Comparison of ENCODE assay signal across 17 cellular contexts in genomic region chr14:74658535-74659130, GRCh38. TPM values are rescaled to one million over a fixed set of nuclear protein-coding genes. Genes with fewer than 3 reads are reported as not detected.
DNase-seq lines count a peak whose midpoint lies in the region; ATAC-seq and TF ChIP-seq lines count a peak whose summit lies in the region.
"Had no signal": no experiment of that assay in that cellular context is flagged by ENCODE, and none has a peak within 500 bp of the region (broad histone marks: within the 10 kb centered on the region; RNA-seq: fewer than 3 reads in every experiment).

No MANE protein-coding gene starts in this region.

- H3K9me3 ChIP-seq in neural progenitor cell (ENCODE audit: low read depth), result no peaks in the 10 kb centered on the region
- H3K9me3 ChIP-seq: HAP-1 had no signal

- DNase-seq in HFFc6, result peak; percentile 74
- DNase-seq in astrocyte of the spinal cord (ENCODE audit: low read depth, low spot score), result peak; percentile 48
- DNase-seq in foreskin keratinocyte, result no peak
- DNase-seq in neural progenitor cell (ENCODE audit: low spot score), result no peak
- DNase-seq in DMS153 (lab: John Stamatoyannopoulos, UW), result no peak
- DNase-seq in RPMI8226, result no peak
- DNase-seq: activated CD4-positive, alpha-beta T cell treated with anti-CD3 and anti-CD28 coated beads, Interleukin-2, amount 10 ng/mL, durations not matched to agents 7 days and 5 days; activated naive CD4-positive, alpha-beta T cell treated with anti-CD3 and anti-CD28 coated beads, Interleukin-2, amount 10 ng/mL, durations not matched to agents 7 days and 5 days; DMS53; effector CD4-positive, alpha-beta T cell; foreskin melanocyte; KG1; NCI-H1092; small intestine had no signal

- H3K36me3 Mint-ChIP-seq in HFFc6 (ENCODE audit: low read depth), result peaks cover 72% of the 10 kb centered on the region
- H3K36me3 Mint-ChIP-seq in neural progenitor cell, result peaks cover 6% of the 10 kb centered on the region

- ATAC-seq in foreskin keratinocyte, result no peak
- no peak for ATAC-seq in GM21390 (IDR thresholded peaks at IDR 0.05; ENCODE audit: unreplicated experiment)

- peaks cover 82% of the 10 kb centered on the region for H3K4me1 Mint-ChIP-seq in HFFc6 (ENCODE audit: low read depth)
- H3K4me1 Mint-ChIP-seq in neural progenitor cell, result no peaks in the 10 kb centered on the region
- H3K4me1 Mint-ChIP-seq: activated CD4-positive, alpha-beta T cell treated with anti-CD3 and anti-CD28 coated beads, Interleukin-2, amount 10 ng/mL, durations not matched to agents 7 days and 5 days; activated naive CD4-positive, alpha-beta T cell treated with anti-CD3 and anti-CD28 coated beads, Interleukin-2, amount 10 ng/mL, durations not matched to agents 7 days and 5 days had no signal

- no peak overlapping the region for H3K4me2 ChIP-seq in neural progenitor cell

- peak overlapping the region; percentile 46 for H3K4me3 Mint-ChIP-seq in HFFc6
- no peak overlapping the region for H3K4me3 Mint-ChIP-seq in neural progenitor cell
- H3K4me3 Mint-ChIP-seq: activated CD4-positive, alpha-beta T cell treated with anti-CD3 and anti-CD28 coated beads, Interleukin-2, amount 10 ng/mL, durations not matched to agents 7 days and 5 days; activated naive CD4-positive, alpha-beta T cell treated with anti-CD3 and anti-CD28 coated beads, Interleukin-2, amount 10 ng/mL, durations not matched to agents 7 days and 5 days; CD14-positive monocyte had no signal

- H3K27ac ChIP-seq in foreskin keratinocyte (peak overlapping the region; percentile 12), neural progenitor cell (no peak overlapping the region)

- H3K9me3 Mint-ChIP-seq in HFFc6 (peaks cover 5% of the 10 kb centered on the region; the same call in 1 of the 2 replicates), neural progenitor cell (no peaks in the 10 kb centered on the region)
- H3K9me3 Mint-ChIP-seq: activated CD4-positive, alpha-beta T cell treated with anti-CD3 and anti-CD28 coated beads, Interleukin-2, amount 10 ng/mL, durations not matched to agents 7 days and 5 days; activated naive CD4-positive, alpha-beta T cell treated with anti-CD3 and anti-CD28 coated beads, Interleukin-2, amount 10 ng/mL, durations not matched to agents 7 days and 5 days; CD14-positive monocyte had no signal

- in situ Hi-C loops in astrocyte of the spinal cord (cut with HindIII; ENCODE audit: low sequenced_read_pairs), result no loop called here

- no peak overlapping the region for H2AFZ ChIP-seq in neural progenitor cell (replicated peaks)

- H3K4me3 ChIP-seq in astrocyte of the spinal cord (ENCODE audit: low read depth, low read length) (no peak overlapping the region), neural progenitor cell (no peak overlapping the region)
- H3K4me3 ChIP-seq: HAP-1 had no signal

- no peaks in the 10 kb centered on the region for H4K20me1 ChIP-seq in neural progenitor cell (ENCODE audit: low read depth)

- H3F3A ChIP-seq in neural progenitor cell (ENCODE audit: low read depth), result no peaks in the 10 kb centered on the region

- H3K36me3 ChIP-seq in neural progenitor cell, result no peaks in the 10 kb centered on the region

- H3K27me3 Mint-ChIP-seq in HFFc6 (ENCODE audit: insufficient read depth) (peaks cover 2% of the 10 kb centered on the region), neural progenitor cell (ENCODE audit: insufficient read depth, low read depth) (peaks cover 3% of the 10 kb centered on the region)
- H3K27me3 Mint-ChIP-seq: activated CD4-positive, alpha-beta T cell treated with anti-CD3 and anti-CD28 coated beads, Interleukin-2, amount 10 ng/mL, durations not matched to agents 7 days and 5 days; activated naive CD4-positive, alpha-beta T cell treated with anti-CD3 and anti-CD28 coated beads, Interleukin-2, amount 10 ng/mL, durations not matched to agents 7 days and 5 days had no signal

- H3K9ac ChIP-seq in neural progenitor cell, result no peak overlapping the region

- H3K27me3 ChIP-seq in foreskin keratinocyte (no peaks in the 10 kb centered on the region), neural progenitor cell (no peaks in the 10 kb centered on the region)

- H3K79me2 ChIP-seq in neural progenitor cell (ENCODE audit: low read depth), result no peaks in the 10 kb centered on the region

- peak overlapping the region; percentile 88 for H3K27ac Mint-ChIP-seq in HFFc6
- H3K27ac Mint-ChIP-seq in neural progenitor cell, result no peak overlapping the region
- H3K27ac Mint-ChIP-seq: activated CD4-positive, alpha-beta T cell treated with anti-CD3 and anti-CD28 coated beads, Interleukin-2, amount 10 ng/mL, durations not matched to agents 7 days and 5 days; activated naive CD4-positive, alpha-beta T cell treated with anti-CD3 and anti-CD28 coated beads, Interleukin-2, amount 10 ng/mL, durations not matched to agents 7 days and 5 days; CD14-positive monocyte had no signal

- H3K4me1 ChIP-seq in foreskin keratinocyte (peaks cover 47% of the 10 kb centered on the region), neural progenitor cell (peaks cover 2% of the 10 kb centered on the region)
- H3K4me1 ChIP-seq: HAP-1 had no signal

- no peak for TF ChIP-seq CTCF in HFFc6 (IDR thresholded peaks at IDR 0.05)
- TF ChIP-seq CTCF in astrocyte of the spinal cord (IDR thresholded peaks at IDR 0.05; ENCODE audit: low read depth, low read length), result no peak
- TF ChIP-seq CTCF in foreskin keratinocyte (conservative IDR thresholded peaks at IDR 0.05), result no peak
- no peak for TF ChIP-seq CTCF in neural progenitor cell (IDR thresholded peaks at IDR 0.05)

RNA-seq across cellular contexts. Expression of gene LTBP2, which starts 46.6 kb away (rescaled TPM):
- total RNA-seq in HFFc6 (2021; fragmentation: NEBNext Ultra II Directional; extraction: Animal tissue kit (Norgen Biotek cat#: 25700)), result 100 to 1,000 TPM; 109 to 165 (median 120) TPM
- 78.2 and 131 TPM in 2 replicates for total RNA-seq in foreskin keratinocyte
- polyA plus RNA-seq in foreskin keratinocyte, result 26.5 and 35.0 TPM in 2 replicates
- total RNA-seq in neural progenitor cell (ENCODE audit: low replicate concordance), result 0.43 and 0.84 TPM in 2 replicates

RNA-seq across cellular contexts. Expression of gene AREL1, which starts 54.2 kb away (rescaled TPM):
- total RNA-seq in HFFc6 (2021; fragmentation: NEBNext Ultra II Directional; extraction: Animal tissue kit (Norgen Biotek cat#: 25700)), result 10 to 100 TPM; 36.7 to 42.3 (median 40.6) TPM
- total RNA-seq in foreskin keratinocyte, result 34.8 and 34.9 TPM in 2 replicates
- 11.9 and 12.0 TPM in 2 replicates for polyA plus RNA-seq in foreskin keratinocyte
- 25.2 and 27.7 TPM in 2 replicates for total RNA-seq in neural progenitor cell (ENCODE audit: low replicate concordance)

RNA-seq across cellular contexts. Expression of gene FCF1, which starts 54.3 kb away (rescaled TPM):
- 10 to 100 TPM; 69.7 to 87.4 (median 79.6) TPM for total RNA-seq in HFFc6 (2021; fragmentation: NEBNext Ultra II Directional; extraction: Animal tissue kit (Norgen Biotek cat#: 25700))
- total RNA-seq in foreskin keratinocyte (50.2 and 55.2 TPM in 2 replicates), neural progenitor cell (ENCODE audit: low replicate concordance) (41.7 and 96.1 TPM in 2 replicates)
- polyA plus RNA-seq in foreskin keratinocyte, result 18.9 and 27.2 TPM in 2 replicates

Comparison
In these comparisons a context has a peak if more than half of its experiments do, and no peak if none do; other contexts are left out.
1. DNase-seq: peak in HFFc6 (single experiment) and astrocyte of the spinal cord (single experiment); none in foreskin keratinocyte (0 of 2), neural progenitor cell (single experiment), DMS153 (single experiment) and RPMI8226 (single experiment).
2. RNA of gene LTBP2, which starts 46.6 kb away (total RNA-seq): 109 to 165 TPM in HFFc6 and 78.2 to 131 TPM in foreskin keratinocyte; 0.43 to 0.84 TPM in neural progenitor cell; every median in the first group is over 10 times any median in the second.